In genomic region chr12:75658826-75659823, GRCh38 we compare ENCODE assay signal across 8 cellular contexts.
DNase-seq lines count a peak whose midpoint lies in the region; FAIRE-seq and TF ChIP-seq lines count a peak whose summit lies in the region.

No MANE protein-coding gene starts in this region.

- peak overlapping the region; percentile 2 for H2AFZ ChIP-seq in hepatocyte

- POLR2A ChIA-PET in activated CD4-positive, alpha-beta T cell treated with anti-CD3 and anti-CD28 coated beads, Interleukin-2, amount 10 ng/mL, durations not matched to agents 7 days and 5 days (lab: Charles Lee): interaction anchor here (0.7 kb wide), 2 partner anchors 18 to 300 kb away, joined by 4 to 8 read pairs; no protein-coding TSS in a partner anchor

- H3K9me3 ChIP-seq in hepatocyte (ENCODE audit: low read depth): no peaks in the 10 kb centered on the region

- no peaks in the 10 kb centered on the region for H3K27me3 ChIP-seq in hepatocyte

- no peak overlapping the region for H3K27ac ChIP-seq in hepatocyte

- no peaks in the 10 kb centered on the region for H3K9me3 Mint-ChIP-seq in activated CD4-positive, alpha-beta T cell treated with anti-CD3 and anti-CD28 coated beads, Interleukin-2, amount 10 ng/mL, durations not matched to agents 7 days and 5 days
- no peaks in the 10 kb centered on the region for H3K9me3 Mint-ChIP-seq in endothelial cell (ENCODE audit: unreplicated experiment)

- 74% methylated on average over 10 of the region's 10 CpGs for WGBS in hepatocyte (ENCODE audit: low lambda C conversion rate, missing lambda C conversion rate)

- no peak overlapping the region for H3K4me3 Mint-ChIP-seq in activated CD4-positive, alpha-beta T cell treated with anti-CD3 and anti-CD28 coated beads, Interleukin-2, amount 10 ng/mL, durations not matched to agents 7 days and 5 days
- no peak overlapping the region for H3K4me3 Mint-ChIP-seq in endothelial cell (ENCODE audit: unreplicated experiment)

- H3K9me2 ChIP-seq in hepatocyte (replicated peaks; ENCODE audit: insufficient read depth): no peaks in the 10 kb centered on the region

- TF ChIP-seq CTCF in AG09309 (IDR thresholded peaks at IDR 0.05; ENCODE audit: control insufficient read depth, insufficient read depth, low read depth, low read length, missing control alignments): no peak
- TF ChIP-seq CTCF in hepatocyte (IDR thresholded peaks at IDR 0.05; ENCODE audit: poor library complexity): no peak
- no peak for TF ChIP-seq CTCF in D721Med (IDR thresholded peaks at IDR 0.05; ENCODE audit: insufficient read depth, missing control alignments)
- no peak for TF ChIP-seq CTCF in endothelial cell (IDR thresholded peaks at IDR 0.05; ENCODE audit: unreplicated experiment)

- no peak overlapping the region for H3K27ac Mint-ChIP-seq in activated CD4-positive, alpha-beta T cell treated with anti-CD3 and anti-CD28 coated beads, Interleukin-2, amount 10 ng/mL, durations not matched to agents 7 days and 5 days
- no peak overlapping the region for H3K27ac Mint-ChIP-seq in endothelial cell (ENCODE audit: unreplicated experiment)

- H3K36me3 Mint-ChIP-seq in activated CD4-positive, alpha-beta T cell treated with anti-CD3 and anti-CD28 coated beads, Interleukin-2, amount 10 ng/mL, durations not matched to agents 7 days and 5 days (ENCODE audit: low read depth): no peaks in the 10 kb centered on the region
- H3K36me3 Mint-ChIP-seq in endothelial cell (ENCODE audit: low read depth, unreplicated experiment): no peaks in the 10 kb centered on the region

- DNase-seq in AG09309 (ENCODE audit: low read depth): peak; percentile 48
- peak; percentile 94 for DNase-seq in HT1080 (ENCODE audit: low read depth)
- DNase-seq in activated CD4-positive, alpha-beta T cell treated with anti-CD3 and anti-CD28 coated beads, Interleukin-2, amount 10 ng/mL, durations not matched to agents 7 days and 5 days: peak; percentile 10
- DNase-seq in hepatocyte (ENCODE audit: low spot score): no peak
- DNase-seq in D721Med (ENCODE audit: insufficient read length, low spot score): no peak
- no peak for DNase-seq in NCI-H2171 treated with DMSO at 0.1 percent for 48 hours (lab: John Stamatoyannopoulos, UW)
- DNase-seq in mesenteric fat pad (ENCODE audit: low spot score): no peak
- DNase-seq in endothelial cell (ENCODE audit: low spot score): no peak

- no peaks in the 10 kb centered on the region for H3K79me2 ChIP-seq in hepatocyte

- H3K4me1 ChIP-seq in hepatocyte (ENCODE audit: insufficient read depth): no peaks in the 10 kb centered on the region

- no peaks in the 10 kb centered on the region for H4K20me1 ChIP-seq in hepatocyte (ENCODE audit: insufficient read depth, poor library complexity, severe bottlenecking)

- H3K4me1 Mint-ChIP-seq in activated CD4-positive, alpha-beta T cell treated with anti-CD3 and anti-CD28 coated beads, Interleukin-2, amount 10 ng/mL, durations not matched to agents 7 days and 5 days: peaks cover 27% of the 10 kb centered on the region
- peaks cover 6% of the 10 kb centered on the region for H3K4me1 Mint-ChIP-seq in endothelial cell (ENCODE audit: unreplicated experiment)

- peaks cover 3% of the 10 kb centered on the region for H3K27me3 Mint-ChIP-seq in activated CD4-positive, alpha-beta T cell treated with anti-CD3 and anti-CD28 coated beads, Interleukin-2, amount 10 ng/mL, durations not matched to agents 7 days and 5 days
- no peaks in the 10 kb centered on the region for H3K27me3 Mint-ChIP-seq in endothelial cell (ENCODE audit: unreplicated experiment)

- H3K36me3 ChIP-seq in hepatocyte (replicated peaks; ENCODE audit: insufficient read depth, low read depth): no peaks in the 10 kb centered on the region

- CTCF ChIA-PET in activated CD4-positive, alpha-beta T cell treated with anti-CD3 and anti-CD28 coated beads, Interleukin-2, amount 10 ng/mL, durations not matched to agents 7 days and 5 days (lab: Charles Lee): interaction anchor here (0.7 to 1.2 kb wide), 2 partner anchors 9 to 19 kb away, joined by 3 to 4 read pairs; no protein-coding TSS in a partner anchor

- H3K4me2 ChIP-seq in hepatocyte: no peak overlapping the region

- FAIRE-seq in D721Med (lab: Jason Lieb, UNC): no peak

- no peak overlapping the region for H3K4me3 ChIP-seq in AG09309 (ENCODE audit: control insufficient read depth, low read depth, low read length)
- no peak overlapping the region for H3K4me3 ChIP-seq in hepatocyte

Comparison
In these comparisons a context has a peak if more than half of its experiments do, and no peak if none do; other contexts are left out.
1. DNase-seq: peak in AG09309 (single experiment), HT1080 (single experiment) and activated CD4-positive, alpha-beta T cell treated with anti-CD3 and anti-CD28 coated beads, Interleukin-2, amount 10 ng/mL, durations not matched to agents 7 days and 5 days (single experiment); none in hepatocyte (single experiment), D721Med (single experiment), NCI-H2171 treated with DMSO at 0.1 percent for 48 hours (single experiment), mesenteric fat pad (single experiment) and endothelial cell (single experiment).